In genomic region chr7:93044147-93044810, GRCh38 we compare ENCODE assay signal across 16 cellular contexts.
A peak's percentile ranks its signal among the peaks of the same experiment; 100 is the strongest.
DNase-seq lines count a peak whose midpoint lies in the region; ATAC-seq, FAIRE-seq and TF ChIP-seq lines count a peak whose summit lies in the region.
"Had no signal": no experiment of that assay in that cellular context is flagged by ENCODE, and none has a peak within 500 bp of the region (broad histone marks: within the 10 kb centered on the region; RNA-seq: fewer than 3 reads in every experiment).

No MANE protein-coding gene starts in this region.

- no peak overlapping the region; the same call in 1 of the 2 replicates for H3K4me2 ChIP-seq in IMR-90 (ENCODE audit: low read depth, low read length)
- H3K4me2 ChIP-seq in keratinocyte (ENCODE audit: control insufficient read depth, extremely low read depth, insufficient read depth, low read depth, low read length), result peak overlapping the region; percentile 77

- H3K36me3 ChIP-seq in IMR-90 (ENCODE audit: control insufficient read depth, insufficient read depth, low read length) (no peaks in the 10 kb centered on the region), keratinocyte (ENCODE audit: control insufficient read depth in 2 of 2, extremely low read depth in 1 of 2, insufficient read depth in 2 of 2, low read length in 2 of 2) (no peaks in the 10 kb centered on the region)
- H3K36me3 ChIP-seq: ovary, upper lobe of left lung had no signal

- H3K23ac ChIP-seq in IMR-90 (ENCODE audit: low read depth, low read length), result peak overlapping the region; percentile 96; the same call in 1 of the 2 replicates

- no peak for TF ChIP-seq POLR2A in IMR-90 (IDR thresholded peaks at IDR 0.05; ENCODE audit: low read depth, low read length)

- peak overlapping the region; percentile 95; the same call in 1 of the 2 replicates for H3K4ac ChIP-seq in IMR-90 (ENCODE audit: low read depth, low read length)

- intact Hi-C loops in IMR-90 (cut with micrococcal nuclease), result no loop called here

- no peaks in the 10 kb centered on the region for H3K27me3 ChIP-seq in IMR-90 (ENCODE audit: control insufficient read depth, insufficient read depth, low read length)
- no peaks in the 10 kb centered on the region for H3K27me3 ChIP-seq in keratinocyte (ENCODE audit: control insufficient read depth, extremely low read depth, insufficient read depth, low read length)
- H3K27me3 ChIP-seq: ovary, upper lobe of left lung had no signal

- no peaks in the 10 kb centered on the region for H3K27me3 Mint-ChIP-seq in stimulated activated memory B cell treated with anti-CD40 and anti-IgM and Interleukin-4, amounts not matched to agents 10 μg/mL and 1 μg/mL and 100 μg/mL, for 72 hours
- H3K27me3 Mint-ChIP-seq: CD4-positive, CD25-positive, alpha-beta regulatory T cell had no signal

- TF ChIP-seq RAD21 in IMR-90 (IDR thresholded peaks at IDR 0.05; ENCODE audit: low read length), result no peak

- peak overlapping the region; percentile 38 for H3K14ac ChIP-seq in IMR-90 (replicated peaks; ENCODE audit: low read depth, low read length)

- H4K8ac ChIP-seq in IMR-90 (ENCODE audit: low read depth in 2 of 2, low read length in 2 of 2), result peak overlapping the region; percentile 72 to 93; a peak in 3 of 4 replicates

- no peak overlapping the region for H3K27ac Mint-ChIP-seq in stimulated activated memory B cell treated with anti-CD40 and anti-IgM and Interleukin-4, amounts not matched to agents 10 μg/mL and 1 μg/mL and 100 μg/mL, for 72 hours
- H3K27ac Mint-ChIP-seq: CD4-positive, CD25-positive, alpha-beta regulatory T cell had no signal

- no peaks in the 10 kb centered on the region for H3K9me3 Mint-ChIP-seq in stimulated activated memory B cell treated with anti-CD40 and anti-IgM and Interleukin-4, amounts not matched to agents 10 μg/mL and 1 μg/mL and 100 μg/mL, for 72 hours

- H3K9me3 ChIP-seq in IMR-90 (ENCODE audit: control insufficient read depth, insufficient read depth, low read length) (no peaks in the 10 kb centered on the region), keratinocyte (ENCODE audit: control insufficient read depth, low read depth, low read length) (no peaks in the 10 kb centered on the region)
- H3K9me3 ChIP-seq: ovary, upper lobe of left lung had no signal

- peak overlapping the region; percentile 48 for H3K27ac ChIP-seq in IMR-90 (ENCODE audit: insufficient read depth, low read length)
- H3K27ac ChIP-seq in keratinocyte (ENCODE audit: control insufficient read depth, insufficient read depth, low read length), result peak overlapping the region; percentile 97
- H3K27ac ChIP-seq: ovary, upper lobe of left lung had no signal

- peak; percentile 32 for DNase-seq in AG08396 (ENCODE audit: low spot score)
- DNase-seq in IMR-90, result peak; percentile 74
- DNase-seq in cardiac fibroblast (ENCODE audit: low read depth in 2 of 2), result peak; percentile 14 to 59
- DNase-seq in keratinocyte (ENCODE audit: low read depth, low spot score), result peak; percentile 75
- no peak for DNase-seq in MV-4-11 (lab: John Stamatoyannopoulos, UW)
- no peak for DNase-seq in COLO668 (lab: John Stamatoyannopoulos, UW; ENCODE audit: unreplicated experiment)
- DNase-seq: activated T-cell treated with anti-CD3 and anti-CD28 coated beads, Interleukin-2, amount 50 U/mL, for 1 hour; CD4-positive, CD25-positive, alpha-beta regulatory T cell; KBM-7; NCI-H2171; ovary; RPMI8226 had no signal

- in situ Hi-C loops in IMR-90 (cut with MboI; ENCODE audit: low sequenced_read_pairs), result no loop called here

- peak overlapping the region; percentile 94 for H2BK120ac ChIP-seq in IMR-90 (ENCODE audit: low read depth, low read length)

- dilution Hi-C loops in IMR-90 (cut with HindIII; ENCODE audit: low sequenced_read_pairs, unreplicated experiment) (no loop called here), keratinocyte (cut with MboI; ENCODE audit: extremely low pct_ligation_motif_present, low sequenced_read_pairs) (no loop called here)

- FAIRE-seq in keratinocyte (lab: Jason Lieb, UNC), result peak; percentile 57
- FAIRE-seq: colon had no signal

- H3K4me1 Mint-ChIP-seq in stimulated activated memory B cell treated with anti-CD40 and anti-IgM and Interleukin-4, amounts not matched to agents 10 μg/mL and 1 μg/mL and 100 μg/mL, for 72 hours, result no peaks in the 10 kb centered on the region
- H3K4me1 Mint-ChIP-seq: CD4-positive, CD25-positive, alpha-beta regulatory T cell had no signal

- H4K91ac ChIP-seq in IMR-90 (ENCODE audit: insufficient read depth, low read depth, low read length), result peak overlapping the region; percentile 61

- peak overlapping the region; percentile 16; the same call in 1 of the 2 replicates for H3K56ac ChIP-seq in IMR-90 (ENCODE audit: extremely low read depth, insufficient read depth, low read length)

- H3K4me3 Mint-ChIP-seq in stimulated activated memory B cell treated with anti-CD40 and anti-IgM and Interleukin-4, amounts not matched to agents 10 μg/mL and 1 μg/mL and 100 μg/mL, for 72 hours, result no peak overlapping the region
- H3K4me3 Mint-ChIP-seq: CD4-positive, CD25-positive, alpha-beta regulatory T cell had no signal

- WGBS in IMR-90 (ENCODE audit: extremely low coverage in 2 of 2, insufficient read length in 1 of 2), 2 experiments, result no CpG with 5 or more reads among the region's 6 CpGs

- H3K79me2 ChIP-seq in keratinocyte (ENCODE audit: control insufficient read depth, insufficient read depth, low read length), result no peaks in the 10 kb centered on the region

- CTCF ChIA-PET in IMR-90 (lab: Yijun Ruan, JAX), result interaction anchor here (0.6 to 1.4 kb wide), 4 partner anchors 23 to 388 kb away, joined by 3 to 10 read pairs (median 4); no protein-coding TSS in a partner anchor

- H3K4me3 ChIP-seq in IMR-90 (ENCODE audit: insufficient read depth, low read depth, low read length) (no peak overlapping the region), cardiac fibroblast (replicated peaks in 1 of 2; ENCODE audit: low read depth in 2 of 2, low read length in 2 of 2) (no peak overlapping the region), keratinocyte (ENCODE audit: control insufficient read depth in 2 of 3, extremely low read depth in 1 of 3, insufficient read depth in 2 of 3, low read depth in 1 of 3, low read length in 3 of 3) (peak overlapping the region in 2 of 3 experiments; percentile 39 to 55)

- no TSS peak for BruUV-seq in IMR-90 (replicated peaks; lab: Mats Ljungman, UMichigan)

- H2BK15ac ChIP-seq in IMR-90 (ENCODE audit: low read depth, low read length), result peak overlapping the region; percentile 18; the same call in 1 of the 3 replicates

- H2AFZ ChIP-seq in IMR-90 (replicated peaks; ENCODE audit: low read length, poor library complexity) (no peak overlapping the region), keratinocyte (ENCODE audit: control insufficient read depth, low read length) (peak overlapping the region; percentile 42)

- TF ChIP-seq CTCF in IMR-90 (conservative IDR thresholded peaks at IDR 0.05; ENCODE audit: low read depth, low read length) (no peak), cardiac fibroblast (IDR thresholded peaks at IDR 0.05; ENCODE audit: low read depth, low read length) (no peak), keratinocyte (optimal IDR thresholded peaks at IDR 0.05 in 1 of 3, IDR thresholded peaks at IDR 0.05 in 1 of 3, conservative IDR thresholded peaks at IDR 0.05 in 1 of 3; ENCODE audit: extremely low read depth in 1 of 3, insufficient read depth in 2 of 3, low read length in 3 of 3) (no peak)

- H3K9ac ChIP-seq in IMR-90 (ENCODE audit: low read depth, low read length) (0 out of 2 replicates have a peak overlapping the region, but pooled peaks have one; percentile 22), keratinocyte (ENCODE audit: control insufficient read depth, extremely low read depth, insufficient read depth, low read length) (peak overlapping the region; percentile 73)

- POLR2A ChIA-PET in IMR-90 (lab: Charles Lee; ENCODE audit: unreplicated experiment), result interaction anchor here (0.5 to 0.6 kb wide), 4 partner anchors 143 to 454 kb away, joined by 3 to 10 read pairs (median 8); no protein-coding TSS in a partner anchor

- peak overlapping the region; percentile 42; the same call in 1 of the 2 replicates for H4K5ac ChIP-seq in IMR-90 (ENCODE audit: low read depth, low read length)

- H3K36me3 Mint-ChIP-seq in stimulated activated memory B cell treated with anti-CD40 and anti-IgM and Interleukin-4, amounts not matched to agents 10 μg/mL and 1 μg/mL and 100 μg/mL, for 72 hours, result no peaks in the 10 kb centered on the region
- H3K36me3 Mint-ChIP-seq: CD4-positive, CD25-positive, alpha-beta regulatory T cell had no signal

- peak overlapping the region; percentile 84; the same call in 1 of the 2 replicates for H3K18ac ChIP-seq in IMR-90 (ENCODE audit: low read depth, low read length)

- H3K9me1 ChIP-seq in IMR-90 (ENCODE audit: insufficient read depth, low read length) (peaks cover 6% of the 10 kb centered on the region), keratinocyte (ENCODE audit: control insufficient read depth, extremely low read depth, insufficient read depth, low read length) (no peaks in the 10 kb centered on the region)

- peaks cover 0 to 5% of the 10 kb centered on the region in 2 experiments; a peak in 1 of 4 replicates for H3K79me1 ChIP-seq in IMR-90 (ENCODE audit: low read depth in 1 of 2, low read length in 2 of 2)

- H4K20me1 ChIP-seq in IMR-90 (ENCODE audit: insufficient read depth, low read length) (no peaks in the 10 kb centered on the region), keratinocyte (ENCODE audit: control insufficient read depth, extremely low read depth, insufficient read depth, low read length) (no peaks in the 10 kb centered on the region)

- no peak overlapping the region for H2AK9ac ChIP-seq in IMR-90 (replicated peaks; ENCODE audit: low read depth, low read length, poor library complexity)

- ATAC-seq in IMR-90 (ENCODE audit: low read depth) (no peak), esophagus mucosa (no peak)
- no peak for ATAC-seq in stimulated activated memory B cell treated with anti-CD40 and anti-IgM and Interleukin-4, amounts not matched to agents 10 μg/mL and 1 μg/mL and 100 μg/mL, for 72 hours

- H2BK20ac ChIP-seq in IMR-90 (ENCODE audit: low read depth, low read length), result peak overlapping the region; percentile 45

- H3K4me1 ChIP-seq in IMR-90 (ENCODE audit: control insufficient read depth, insufficient read depth, low read length) (peaks cover 13% of the 10 kb centered on the region), keratinocyte (ENCODE audit: control insufficient read depth, extremely low read depth, insufficient read depth, low read length) (peaks cover 26% of the 10 kb centered on the region)
- H3K4me1 ChIP-seq: upper lobe of left lung had no signal

- H2BK5ac ChIP-seq in IMR-90 (ENCODE audit: low read depth, low read length, poor library complexity, severe bottlenecking), result peak overlapping the region; percentile 81

- peak overlapping the region; percentile 10; the same call in 1 of the 2 replicates for H2AK5ac ChIP-seq in IMR-90 (ENCODE audit: low read depth, low read length)

Comparison
In these comparisons a context has a peak if more than half of its experiments do, and no peak if none do; other contexts are left out.
1. DNase-seq: peak in AG08396 (single experiment), IMR-90 (single experiment), cardiac fibroblast (2 of 2) and keratinocyte (single experiment); none in MV-4-11 (single experiment) and COLO668 (single experiment).
2. H3K4me3 ChIP-seq: peak in keratinocyte (2 of 3); none in IMR-90 (single experiment) and cardiac fibroblast (0 of 2).